ENCODE assay signal across 12 cellular contexts in the genomic region with DNA sequence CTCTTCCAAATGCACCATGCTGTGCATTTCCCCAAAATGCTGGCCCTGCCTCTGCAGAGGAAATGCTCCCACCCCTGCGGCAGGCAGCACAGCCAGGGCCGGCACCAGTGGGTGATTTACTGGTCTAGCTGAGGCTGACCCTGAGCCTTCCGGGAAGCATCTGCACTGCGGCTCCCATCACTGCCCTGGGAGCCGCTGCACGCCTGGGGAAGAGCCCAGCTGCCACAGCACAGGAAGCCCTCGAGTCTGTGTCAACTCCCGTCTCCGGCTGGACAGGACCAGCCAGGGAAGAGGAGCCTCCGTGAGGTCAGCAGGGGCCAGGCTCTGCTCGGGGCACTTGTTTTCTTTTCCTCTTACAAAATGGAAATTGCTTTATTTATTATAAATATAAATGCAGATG. TPM values are rescaled to one million over a fixed set of nuclear protein-coding genes. Genes with fewer than 3 reads are reported as not detected.
A peak's percentile ranks its signal among the peaks of the same experiment; 100 is the strongest.
DNase-seq lines count a peak whose midpoint lies in the region; ATAC-seq and TF ChIP-seq lines count a peak whose summit lies in the region.
"Had no signal": no experiment of that assay in that cellular context is flagged by ENCODE, and none has a peak within 500 bp of the region (broad histone marks: within the 10 kb centered on the region; RNA-seq: fewer than 3 reads in every experiment).

No MANE protein-coding gene starts in this region.

- 22% methylated on average over 6 of the region's 11 CpGs for WGBS in right lobe of liver (ENCODE audit: insufficient coverage, low coverage, low lambda C conversion rate, missing lambda C conversion rate)

- peaks cover 3% of the 10 kb centered on the region for H3K9me3 Mint-ChIP-seq in activated naive CD4-positive, alpha-beta T cell treated with anti-CD3 and anti-CD28 coated beads for 36 hours
- H3K9me3 Mint-ChIP-seq in WTC11, result peaks cover 14% of the 10 kb centered on the region

- H3K36me3 Mint-ChIP-seq in activated naive CD4-positive, alpha-beta T cell treated with anti-CD3 and anti-CD28 coated beads for 36 hours (ENCODE audit: low read depth), result peaks cover 3% of the 10 kb centered on the region
- peaks cover 7% of the 10 kb centered on the region for H3K36me3 Mint-ChIP-seq in WTC11

- intact Hi-C loops in activated naive CD4-positive, alpha-beta T cell treated with anti-CD3 and anti-CD28 coated beads for 36 hours (cut with micrococcal nuclease), result loop anchor here (2.0 kb wide), 1 partner anchor 35 kb away; no protein-coding TSS in a partner anchor
- intact Hi-C loops in right lobe of liver (cut with DNase I) (no loop called here), upper lobe of right lung (cut with DNase I) (no loop called here)

- POLR2A ChIA-PET in WTC11 (lab: Charles Lee), result no interaction called here

- no peak overlapping the region for H3K4me3 ChIP-seq in right lobe of liver
- no peak overlapping the region for H3K4me3 ChIP-seq in upper lobe of right lung

- DNase-seq in activated naive CD4-positive, alpha-beta T cell treated with anti-CD3 and anti-CD28 coated beads for 36 hours, result peak; percentile 29
- no peak for DNase-seq in activated naive CD4-positive, alpha-beta T cell treated with anti-CD3 and anti-CD28 coated beads, Interleukin-2, amount 50 U/mL, for 16 hours
- DNase-seq in WTC11 (ENCODE audit: low spot score) (no peak), right lobe of liver (peak; percentile 55 to 69 (median 65)), upper lobe of right lung (no peak), COLO829 (ENCODE audit: low spot score) (no peak)
- no peak for DNase-seq in stimulated activated CD4-positive, alpha-beta T cell treated with anti-CD3 and anti-CD28 coated beads, Interleukin-4, amount 100 ng/mL, for 1 hour
- DNase-seq: anterior cingulate cortex, Caco-2, NCI-H1105 had no signal

- H3K4me1 ChIP-seq in right lobe of liver (peaks cover 0 to 4% (median under 1%) of the 10 kb centered on the region in 4 donors), upper lobe of right lung (peaks cover 27% of the 10 kb centered on the region)

- peaks cover 49% of the 10 kb centered on the region for H3K4me1 Mint-ChIP-seq in activated naive CD4-positive, alpha-beta T cell treated with anti-CD3 and anti-CD28 coated beads for 36 hours (ENCODE audit: low read depth)
- peaks cover 16% of the 10 kb centered on the region for H3K4me1 Mint-ChIP-seq in WTC11

- no peak for ATAC-seq in WTC11
- ATAC-seq in right lobe of liver, result peak; percentile 67 to 86 (median 82)
- ATAC-seq in upper lobe of right lung, result peak; percentile 62
- ATAC-seq in GM18505 (IDR thresholded peaks at IDR 0.05; ENCODE audit: unreplicated experiment), result no peak

- no peaks in the 10 kb centered on the region for H3K27me3 Mint-ChIP-seq in activated naive CD4-positive, alpha-beta T cell treated with anti-CD3 and anti-CD28 coated beads for 36 hours (ENCODE audit: low read depth)
- H3K27me3 Mint-ChIP-seq in WTC11 (ENCODE audit: low read depth), result peaks cover 4% of the 10 kb centered on the region; the same call in 1 of the 2 replicates

- TF ChIP-seq CTCF in WTC11 (IDR thresholded peaks at IDR 0.05) (no peak), right lobe of liver (IDR thresholded peaks at IDR 0.05) (no peak), upper lobe of right lung (IDR thresholded peaks at IDR 0.05) (no peak)

- no peak overlapping the region for H3K27ac ChIP-seq in right lobe of liver
- H3K27ac ChIP-seq in upper lobe of right lung, result peak overlapping the region; percentile 58

- peak overlapping the region; percentile 89 for H3K27ac Mint-ChIP-seq in activated naive CD4-positive, alpha-beta T cell treated with anti-CD3 and anti-CD28 coated beads for 36 hours
- H3K27ac Mint-ChIP-seq in WTC11, result no peak overlapping the region

- CTCF ChIA-PET in activated naive CD4-positive, alpha-beta T cell treated with anti-CD3 and anti-CD28 coated beads for 36 hours (lab: Charles Lee), result interaction anchor here (0.7 to 2.3 kb wide), 5 partner anchors 15 to 119 kb away, joined by 3 to 7 read pairs (median 3); no protein-coding TSS in a partner anchor
- CTCF ChIA-PET in WTC11 (lab: Charles Lee), result interaction anchor here (0.6 to 4.0 kb wide), 6 partner anchors 17 to 839 kb away, joined by 3 to 15 read pairs (median 4); no protein-coding TSS in a partner anchor

- H3K36me3 ChIP-seq in right lobe of liver (no peaks in the 10 kb centered on the region), upper lobe of right lung (no peaks in the 10 kb centered on the region)

- peak overlapping the region; percentile 59 for H3K4me3 Mint-ChIP-seq in activated naive CD4-positive, alpha-beta T cell treated with anti-CD3 and anti-CD28 coated beads for 36 hours
- H3K4me3 Mint-ChIP-seq in WTC11, result no peak overlapping the region
- H3K4me3 Mint-ChIP-seq: T-helper 1 cell treated with Interleukin-12 subunit alpha and Interleukin-12 subunit beta and Interleukin-4 antibody, amounts not matched to agents 30 μg/mL and 1 μg/mL, for 36 hours had no signal

- no peaks in the 10 kb centered on the region for H3K27me3 ChIP-seq in right lobe of liver
- H3K27me3 ChIP-seq in upper lobe of right lung, result no peaks in the 10 kb centered on the region

- no peak for TF ChIP-seq POLR2A in right lobe of liver (IDR thresholded peaks at IDR 0.05)
- no peak for TF ChIP-seq POLR2A in GM18505 (IDR thresholded peaks at IDR 0.05; ENCODE audit: borderline replicate concordance, extremely low read depth, insufficient read depth, insufficient read length)

- no peaks in the 10 kb centered on the region for H3K9me3 ChIP-seq in right lobe of liver
- H3K9me3 ChIP-seq in upper lobe of right lung, result no peaks in the 10 kb centered on the region
- H3K9me3 ChIP-seq: Caco-2 had no signal

TF ChIP-seq in WTC11, 78 proteins besides CTCF, POLR2A, EP300 and RAD21:
- TF ChIP-seq, protein P1, sequence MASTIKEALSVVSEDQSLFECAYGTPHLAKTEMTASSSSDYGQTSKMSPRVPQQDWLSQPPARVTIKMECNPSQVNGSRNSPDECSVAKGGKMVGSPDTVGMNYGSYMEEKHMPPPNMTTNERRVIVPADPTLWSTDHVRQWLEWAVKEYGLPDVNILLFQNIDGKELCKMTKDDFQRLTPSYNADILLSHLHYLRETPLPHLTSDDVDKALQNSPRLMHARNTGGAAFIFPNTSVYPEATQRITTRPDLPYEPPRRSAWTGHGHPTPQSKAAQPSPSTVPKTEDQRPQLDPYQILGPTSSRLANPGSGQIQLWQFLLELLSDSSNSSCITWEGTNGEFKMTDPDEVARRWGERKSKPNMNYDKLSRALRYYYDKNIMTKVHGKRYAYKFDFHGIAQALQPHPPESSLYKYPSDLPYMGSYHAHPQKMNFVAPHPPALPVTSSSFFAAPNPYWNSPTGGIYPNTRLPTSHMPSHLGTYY (CRISPR knock-in tag; IDR thresholded peaks at IDR 0.05), result no peak
- no peak for TF ChIP-seq FOXP1 (CRISPR knock-in tag; IDR thresholded peaks at IDR 0.05; ENCODE audit: borderline replicate concordance)
- TF ChIP-seq, protein P2, sequence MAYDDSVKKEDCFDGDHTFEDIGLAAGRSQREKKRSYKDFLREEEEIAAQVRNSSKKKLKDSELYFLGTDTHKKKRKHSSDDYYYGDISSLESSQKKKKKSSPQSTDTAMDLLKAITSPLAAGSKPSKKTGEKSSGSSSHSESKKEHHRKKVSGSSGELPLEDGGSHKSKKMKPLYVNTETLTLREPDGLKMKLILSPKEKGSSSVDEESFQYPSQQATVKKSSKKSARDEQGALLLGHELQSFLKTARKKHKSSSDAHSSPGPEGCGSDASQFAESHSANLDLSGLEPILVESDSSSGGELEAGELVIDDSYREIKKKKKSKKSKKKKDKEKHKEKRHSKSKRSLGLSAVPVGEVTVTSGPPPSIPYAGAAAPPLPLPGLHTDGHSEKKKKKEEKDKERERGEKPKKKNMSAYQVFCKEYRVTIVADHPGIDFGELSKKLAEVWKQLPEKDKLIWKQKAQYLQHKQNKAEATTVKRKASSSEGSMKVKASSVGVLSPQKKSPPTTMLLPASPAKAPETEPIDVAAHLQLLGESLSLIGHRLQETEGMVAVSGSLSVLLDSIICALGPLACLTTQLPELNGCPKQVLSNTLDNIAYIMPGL (CRISPR knock-in tag; IDR thresholded peaks at IDR 0.05), result no peak
- no peak for TF ChIP-seq ZNF232 (CRISPR knock-in tag; IDR thresholded peaks at IDR 0.05)
- 0 out of 2 replicates have a peak, but pooled peaks have one; percentile 26 for TF ChIP-seq GABPB1 (CRISPR knock-in tag; IDR thresholded peaks at IDR 0.05)
- TF ChIP-seq, protein P3, sequence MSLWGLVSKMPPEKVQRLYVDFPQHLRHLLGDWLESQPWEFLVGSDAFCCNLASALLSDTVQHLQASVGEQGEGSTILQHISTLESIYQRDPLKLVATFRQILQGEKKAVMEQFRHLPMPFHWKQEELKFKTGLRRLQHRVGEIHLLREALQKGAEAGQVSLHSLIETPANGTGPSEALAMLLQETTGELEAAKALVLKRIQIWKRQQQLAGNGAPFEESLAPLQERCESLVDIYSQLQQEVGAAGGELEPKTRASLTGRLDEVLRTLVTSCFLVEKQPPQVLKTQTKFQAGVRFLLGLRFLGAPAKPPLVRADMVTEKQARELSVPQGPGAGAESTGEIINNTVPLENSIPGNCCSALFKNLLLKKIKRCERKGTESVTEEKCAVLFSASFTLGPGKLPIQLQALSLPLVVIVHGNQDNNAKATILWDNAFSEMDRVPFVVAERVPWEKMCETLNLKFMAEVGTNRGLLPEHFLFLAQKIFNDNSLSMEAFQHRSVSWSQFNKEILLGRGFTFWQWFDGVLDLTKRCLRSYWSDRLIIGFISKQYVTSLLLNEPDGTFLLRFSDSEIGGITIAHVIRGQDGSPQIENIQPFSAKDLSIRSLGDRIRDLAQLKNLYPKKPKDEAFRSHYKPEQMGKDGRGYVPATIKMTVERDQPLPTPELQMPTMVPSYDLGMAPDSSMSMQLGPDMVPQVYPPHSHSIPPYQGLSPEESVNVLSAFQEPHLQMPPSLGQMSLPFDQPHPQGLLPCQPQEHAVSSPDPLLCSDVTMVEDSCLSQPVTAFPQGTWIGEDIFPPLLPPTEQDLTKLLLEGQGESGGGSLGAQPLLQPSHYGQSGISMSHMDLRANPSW (CRISPR knock-in tag; conservative IDR thresholded peaks at IDR 0.05; ENCODE audit: low read depth), result no peak
- no peak for TF ChIP-seq E2F5 (CRISPR knock-in tag; IDR thresholded peaks at IDR 0.05)
TF ChIP-seq in WTC11: peak in this region for 1.

RNA-seq across cellular contexts. Expression of gene EEIG1, which starts 25.1 kb away (rescaled TPM):
- 10 to 100 TPM; 61.0 to 70.8 TPM for total RNA-seq in activated naive CD4-positive, alpha-beta T cell treated with anti-CD3 and anti-CD28 coated beads for 36 hours
- total RNA-seq in WTC11 (2021), result 42.2 to 66.4 TPM (median 51.3 TPM) in 3 replicates
- total RNA-seq in right lobe of liver, result 10 to 100 TPM in 5 of 6 experiments, 1 to 10 TPM in 1; 9.7 to 54.1 (median 23.6) TPM
- 44.7 TPM for total RNA-seq in upper lobe of right lung

Comparison
In these comparisons a context has a peak if more than half of its experiments do, and no peak if none do; other contexts are left out.
1. DNase-seq: peak in activated naive CD4-positive, alpha-beta T cell treated with anti-CD3 and anti-CD28 coated beads for 36 hours (single experiment) and right lobe of liver (3 of 3); none in activated naive CD4-positive, alpha-beta T cell treated with anti-CD3 and anti-CD28 coated beads, Interleukin-2, amount 50 U/mL, for 16 hours (single experiment), WTC11 (single experiment), upper lobe of right lung (single experiment), stimulated activated CD4-positive, alpha-beta T cell treated with anti-CD3 and anti-CD28 coated beads, Interleukin-4, amount 100 ng/mL, for 1 hour (single experiment) and COLO829 (single experiment).
2. ATAC-seq: peak in right lobe of liver (4 of 4) and upper lobe of right lung (single experiment); none in WTC11 (single experiment) and GM18505 (single experiment).